ENCODE assay signal across 14 cellular contexts in the genomic region with DNA sequence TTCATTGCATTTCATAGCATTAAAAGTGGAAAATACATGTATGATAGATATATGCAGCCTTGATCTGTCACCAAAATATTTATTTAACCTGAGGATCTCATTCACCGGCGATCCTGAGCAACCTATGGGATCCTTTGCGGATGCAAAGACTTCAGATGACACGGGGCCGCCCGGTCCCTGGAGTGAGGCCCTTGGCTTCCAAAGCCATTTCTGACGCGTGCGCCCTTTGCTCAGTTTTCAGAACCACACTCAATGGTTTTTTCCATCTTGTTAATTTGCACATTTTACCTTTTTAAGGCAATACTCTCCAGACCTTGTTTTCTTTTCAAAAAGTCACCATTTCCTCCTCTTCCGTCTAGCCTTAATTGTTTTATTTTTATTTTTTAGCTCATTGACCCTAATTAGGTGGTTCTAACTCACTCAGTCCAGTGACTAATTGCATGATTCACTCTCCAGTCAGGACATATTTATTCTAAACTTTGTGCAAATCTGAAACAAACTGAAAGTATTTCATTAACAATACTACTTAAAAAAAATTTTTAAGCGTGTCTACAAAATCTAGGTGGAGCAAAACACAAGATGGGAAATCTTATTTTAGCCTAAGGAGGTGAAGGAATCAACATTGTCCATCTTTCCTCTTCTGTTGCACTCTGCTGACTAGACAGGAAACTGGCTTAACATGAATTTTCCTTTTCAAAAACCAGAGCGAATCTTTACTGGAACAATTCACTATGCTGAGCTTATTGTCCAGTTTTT. TPM values are rescaled to one million over a fixed set of nuclear protein-coding genes. Genes with fewer than 3 reads are reported as not detected.
DNase-seq lines count a peak whose midpoint lies in the region; ATAC-seq and TF ChIP-seq lines count a peak whose summit lies in the region.
"Had no signal": no experiment of that assay in that cellular context is flagged by ENCODE, and none has a peak within 500 bp of the region (broad histone marks: within the 10 kb centered on the region; RNA-seq: fewer than 3 reads in every experiment).

No MANE protein-coding gene starts in this region.

- H3K4me1 ChIP-seq in SK-N-SH (ENCODE audit: control insufficient read depth in 1 of 2, insufficient read depth in 2 of 2, low read depth in 1 of 2, low read length in 1 of 2) (peaks cover 13 to 43% of the 10 kb centered on the region in 2 experiments; a peak in 3 of 4 replicates), fibroblast of lung (ENCODE audit: control insufficient read depth, extremely low read depth, insufficient read depth, low read length) (peaks cover 28% of the 10 kb centered on the region), gastrocnemius medialis (peaks cover 32 to 43% of the 10 kb centered on the region in 2 donors)

- no TSS peak for BruUV-seq in Calu3 (replicated peaks; lab: Mats Ljungman, UMichigan)

- TF ChIP-seq RAD21 in SK-N-SH (IDR thresholded peaks at IDR 0.05; ENCODE audit: low read length) = no peak

- no peak overlapping the region for H3K27ac Mint-ChIP-seq in Calu3 (ENCODE audit: unreplicated experiment)

- TF ChIP-seq EP300 in SK-N-SH (IDR thresholded peaks at IDR 0.05; ENCODE audit: borderline replicate concordance in 1 of 2, low read depth in 1 of 2, low read length in 1 of 2) = no peak

- H3K36me3 ChIP-seq in SK-N-SH (replicated peaks in 1 of 2; ENCODE audit: control insufficient read depth in 1 of 2, insufficient read depth in 2 of 2, low read length in 1 of 2) (no peaks in the 10 kb centered on the region), fibroblast of lung (ENCODE audit: control insufficient read depth, insufficient read depth, low read length) (no peaks in the 10 kb centered on the region), gastrocnemius medialis (no peaks in the 10 kb centered on the region), H7 (replicated peaks; ENCODE audit: control insufficient read depth, insufficient read depth, low read length) (no peaks in the 10 kb centered on the region)

- H3K27ac ChIP-seq in SK-N-SH (ENCODE audit: low read depth in 2 of 2, low read length in 1 of 2) (peak overlapping the region; percentile 36 to 52), fibroblast of lung (ENCODE audit: insufficient read depth, low read length) (peak overlapping the region; percentile 8), gastrocnemius medialis (peak overlapping the region; percentile 15 to 54 (median 40))

- H3K36me3 Mint-ChIP-seq in Calu3 (ENCODE audit: insufficient read depth, unreplicated experiment) = no peaks in the 10 kb centered on the region

- TF ChIP-seq POLR2A in gastrocnemius medialis (IDR thresholded peaks at IDR 0.05) = no peak

- H3K4me1 Mint-ChIP-seq in Calu3 (ENCODE audit: low read depth, unreplicated experiment) = no peaks in the 10 kb centered on the region

- peaks cover 30% of the 10 kb centered on the region for H3F3A ChIP-seq in SK-N-SH (replicated peaks; ENCODE audit: insufficient read depth)

- H3K9me3 ChIP-seq in SK-N-SH = no peaks in the 10 kb centered on the region
- no peaks in the 10 kb centered on the region for H3K9me3 ChIP-seq in fibroblast of lung (ENCODE audit: control insufficient read depth, insufficient read depth, low read depth, low read length)
- H3K9me3 ChIP-seq in gastrocnemius medialis = no peaks in the 10 kb centered on the region

- H2AFZ ChIP-seq in SK-N-SH (ENCODE audit: low read depth) = 0 out of 2 replicates have a peak overlapping the region, but pooled peaks have one; percentile 25
- no peak overlapping the region for H2AFZ ChIP-seq in fibroblast of lung (ENCODE audit: low read length)

- H3K27me3 ChIP-seq in SK-N-SH (ENCODE audit: insufficient read depth) (no peaks in the 10 kb centered on the region), fibroblast of lung (ENCODE audit: control insufficient read depth, insufficient read depth, low read length) (no peaks in the 10 kb centered on the region), gastrocnemius medialis (peaks cover 0 to 7% (median 5%) of the 10 kb centered on the region in 3 donors), H7 (ENCODE audit: control insufficient read depth, insufficient read depth, low read length) (no peaks in the 10 kb centered on the region)

- ATAC-seq in gastrocnemius medialis (peak in 1 of 2 donors; percentile 22), GM18498 (IDR thresholded peaks at IDR 0.05; ENCODE audit: unreplicated experiment) (no peak)
- ATAC-seq: K562 had no signal

- no peak overlapping the region for H3K4me3 Mint-ChIP-seq in Calu3 (ENCODE audit: low read depth, unreplicated experiment)

- H3K27me3 Mint-ChIP-seq in Calu3 (ENCODE audit: unreplicated experiment) = no peaks in the 10 kb centered on the region

- H3K79me2 ChIP-seq in SK-N-SH (ENCODE audit: insufficient read depth) (peaks cover 70% of the 10 kb centered on the region), fibroblast of lung (ENCODE audit: control insufficient read depth, insufficient read depth, low read length) (peaks cover 30% of the 10 kb centered on the region)

- H4K20me1 ChIP-seq in SK-N-SH (ENCODE audit: insufficient read depth) (no peaks in the 10 kb centered on the region), fibroblast of lung (ENCODE audit: control insufficient read depth, extremely low read depth, insufficient read depth, low read length) (no peaks in the 10 kb centered on the region)

- DNase-seq in EL (peak; percentile 32), SK-N-SH (no peak), fibroblast of lung (ENCODE audit: low read depth in 2 of 2) (peak; percentile 22 to 54), gastrocnemius medialis (no peak), H7 (no peak), Calu3 (no peak)
- DNase-seq in stimulated activated CD4-positive, alpha-beta T cell treated with anti-CD3 and anti-CD28 coated beads, Interleukin-15, amount 100 ng/mL, for 24 hours = no peak
- DNase-seq: activated gamma-delta T cell, C1 segment of cervical spinal cord, DND-41 had no signal

- TF ChIP-seq CTCF in SK-N-SH (IDR thresholded peaks at IDR 0.05) (no peak), fibroblast of lung (conservative IDR thresholded peaks at IDR 0.05 in 1 of 2, IDR thresholded peaks at IDR 0.05 in 1 of 2; ENCODE audit: low read depth in 1 of 2, low read length in 2 of 2) (no peak), gastrocnemius medialis (IDR thresholded peaks at IDR 0.05 in 4 of 5, conservative IDR thresholded peaks at IDR 0.05 in 1 of 5) (no peak), Calu3 (IDR thresholded peaks at IDR 0.05; ENCODE audit: unreplicated experiment) (no peak)

- 89% methylated on average over 12 of the region's 12 CpGs for WGBS in SK-N-SH (ENCODE audit: low lambda C conversion rate)

- CTCF ChIA-PET in SK-N-SH (lab: Yijun Ruan, JAX) = interaction anchor here (0.8 to 1.8 kb wide), 5 partner anchors 11 to 152 kb away, joined by 3 to 6 read pairs (median 3); no protein-coding TSS in a partner anchor
- CTCF ChIA-PET in Calu3 (lab: Charles Lee) = no interaction called here

- POLR2A ChIA-PET in SK-N-SH (lab: Yijun Ruan, JAX) = no interaction called here

- H3K9me2 ChIP-seq in SK-N-SH = no peaks in the 10 kb centered on the region

- H3K4me3 ChIP-seq in SK-N-SH (ENCODE audit: low read depth in 2 of 2, low read length in 1 of 2) (no peak overlapping the region), fibroblast of lung (replicated peaks in 1 of 4; ENCODE audit: control extremely low read depth in 1 of 4, insufficient read depth in 1 of 4, low read depth in 3 of 4, low read length in 4 of 4) (peak overlapping the region in 1 of 4 experiments; percentile 17), gastrocnemius medialis (no peak overlapping the region), H7 (ENCODE audit: insufficient read depth, low read depth, low read length) (no peak overlapping the region)
- H3K4me3 ChIP-seq: K562, lung had no signal

- intact Hi-C loops in gastrocnemius medialis (cut with DNase I; ENCODE audit: low total_unique reads) = no loop called here
- intact Hi-C loops in Calu3 (cut with micrococcal nuclease; ENCODE audit: unreplicated experiment) = no loop called here

- in situ Hi-C loops in gastrocnemius medialis (cut with MboI; ENCODE audit: low sequenced_read_pairs in 4 of 4) = no loop called here

- H3K9ac ChIP-seq in SK-N-SH = no peak overlapping the region
- no peak overlapping the region for H3K9ac ChIP-seq in fibroblast of lung (ENCODE audit: insufficient read depth, low read length)

- H3K9me3 Mint-ChIP-seq in Calu3 (ENCODE audit: low read depth, unreplicated experiment) = peaks cover 2% of the 10 kb centered on the region

- H3K4me2 ChIP-seq in SK-N-SH = peak overlapping the region; percentile 60; the same call in 1 of the 2 replicates
- H3K4me2 ChIP-seq in fibroblast of lung (ENCODE audit: extremely low read depth, insufficient read depth, low read length) = peak overlapping the region; percentile 59

TF ChIP-seq in SK-N-SH, 30 proteins besides CTCF, POLR2A, EP300 and RAD21:
- TF ChIP-seq RCOR1 (IDR thresholded peaks at IDR 0.05; ENCODE audit: low read length) (no peak), SIN3A (IDR thresholded peaks at IDR 0.05; ENCODE audit: borderline replicate concordance, low read depth, low read length) (no peak), MXI1 (IDR thresholded peaks at IDR 0.05; ENCODE audit: low read depth, low read length) (no peak), FOSL2 (IDR thresholded peaks at IDR 0.05; ENCODE audit: borderline replicate concordance, low read depth) (peak; percentile 53; the same call in 1 of the 2 replicates), GATA2 (CRISPR knock-in tag; IDR thresholded peaks at IDR 0.05) (no peak)

RNA-seq across cellular contexts. Expression of gene COL4A1, which starts 47.9 kb away (rescaled TPM):
- 28.2 and 30.3 TPM in 2 replicates for polyA plus RNA-seq in SK-N-SH (2012; rRNA removed)
- 28.1 and 32.5 TPM in 2 replicates for polyA plus RNA-seq in SK-N-SH (2012; cell fraction: cytosol; rRNA removed)
- polyA plus RNA-seq in SK-N-SH (2012; cell fraction: nucleus; rRNA removed) = 48.2 and 61.1 TPM in 2 replicates
- 34.0 and 57.5 TPM in 2 replicates for total RNA-seq in fibroblast of lung
- polyA plus RNA-seq in fibroblast of lung = 18.4 and 607 TPM in 2 replicates
- polyA plus RNA-seq in fibroblast of lung (2012) = 19.5 and 691 TPM in 2 replicates
- 30.9 and 567 TPM in 2 replicates for polyA minus RNA-seq in fibroblast of lung (ENCODE audit: low replicate concordance)
- total RNA-seq in gastrocnemius medialis = 100 to 1,000 TPM in 3 of 4 donors, 10 to 100 TPM in 1; 60.5 to 127 (median 120) TPM
- 131 and 135 TPM in 2 replicates for total RNA-seq in H7 (2014; rRNA removed; shearing (Covaris generic))
- total RNA-seq in Calu3 (2022) = 0.12 TPM in 1 of 2 replicates, not detected in the other
- total RNA-seq: T-helper 2 cell treated with Interferon-gamma antibody and Interleukin-4, amounts not matched to agents 100 ng/mL and 5 ng/mL, for 36 hours had no signal
- polyA plus RNA-seq: K562 had no signal

RNA-seq across cellular contexts. Expression of gene COL4A2, which starts 48.0 kb away (rescaled TPM):
- polyA plus RNA-seq in SK-N-SH (2012; rRNA removed) (61.1 and 137 TPM in 2 replicates), fibroblast of lung (43.8 and 463 TPM in 2 replicates)
- 42.5 and 60.6 TPM in 2 replicates for polyA plus RNA-seq in SK-N-SH (2012; cell fraction: cytosol; rRNA removed)
- 103 and 166 TPM in 2 replicates for polyA plus RNA-seq in SK-N-SH (2012; cell fraction: nucleus; rRNA removed)
- total RNA-seq in fibroblast of lung (93.1 and 123 TPM in 2 replicates), gastrocnemius medialis (10 to 100 TPM; 51.2 to 85.8 (median 70.5) TPM), Calu3 (2022) (0.42 and 1.0 TPM in 2 replicates)
- 52.1 and 712 TPM in 2 replicates for polyA plus RNA-seq in fibroblast of lung (2012)
- 56.9 and 841 TPM in 2 replicates for polyA minus RNA-seq in fibroblast of lung (ENCODE audit: low replicate concordance)
- total RNA-seq in H7 (2014; rRNA removed; shearing (Covaris generic)) = 166 and 168 TPM in 2 replicates
- total RNA-seq: T-helper 2 cell treated with Interferon-gamma antibody and Interleukin-4, amounts not matched to agents 100 ng/mL and 5 ng/mL, for 36 hours had no signal

Comparison
In these comparisons a context has a peak if more than half of its experiments do, and no peak if none do; other contexts are left out.
1. DNase-seq: peak in EL (single experiment) and fibroblast of lung (2 of 2); none in SK-N-SH (single experiment), gastrocnemius medialis (0 of 2), H7 (single experiment), Calu3 (single experiment) and stimulated activated CD4-positive, alpha-beta T cell treated with anti-CD3 and anti-CD28 coated beads, Interleukin-15, amount 100 ng/mL, for 24 hours (single experiment).
2. RNA of gene COL4A1, which starts 47.9 kb away (total RNA-seq): 131 to 135 TPM in H7, 60.5 to 127 TPM in gastrocnemius medialis and 34.0 to 57.5 TPM in fibroblast of lung; 0.12 TPM in Calu3; every median in the first group is over 10 times any median in the second.
3. RNA of gene COL4A2, which starts 48.0 kb away (total RNA-seq): 166 to 168 TPM in H7, 93.1 to 123 TPM in fibroblast of lung and 51.2 to 85.8 TPM in gastrocnemius medialis; 0.42 to 1.0 TPM in Calu3; every median in the first group is over 10 times any median in the second.
4. Peak in every context shown above with its lines, with median percentiles within 50 percentile points of each other: H3K27ac ChIP-seq.